Comparison of ENCODE assay signal across 18 cellular contexts in the genomic region with DNA sequence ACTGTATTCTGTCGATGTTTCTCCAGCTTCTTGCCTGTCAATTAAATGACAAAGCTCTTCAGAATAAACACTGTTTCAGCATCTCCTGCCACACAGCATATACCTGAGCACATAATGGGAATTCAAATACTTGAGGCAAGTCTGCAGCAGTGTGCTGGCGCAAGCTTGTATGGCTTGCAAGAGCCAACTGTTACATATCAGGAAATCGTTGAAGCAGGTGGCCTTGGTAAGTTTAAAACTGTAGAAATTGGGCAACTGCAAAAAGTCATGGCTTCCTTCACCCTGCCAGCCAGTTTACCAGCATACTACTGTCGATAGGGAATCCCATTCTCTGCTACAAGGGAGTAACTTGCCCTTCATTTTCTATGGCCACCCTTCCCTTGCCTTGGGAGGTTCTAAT. TPM values are rescaled to one million over a fixed set of nuclear protein-coding genes. Genes with fewer than 3 reads are reported as not detected.
A peak's percentile ranks its signal among the peaks of the same experiment; 100 is the strongest.
DNase-seq lines count a peak whose midpoint lies in the region; ATAC-seq and TF ChIP-seq lines count a peak whose summit lies in the region.
"Had no signal": no experiment of that assay in that cellular context is flagged by ENCODE, and none has a peak within 500 bp of the region (broad histone marks: within the 10 kb centered on the region; RNA-seq: fewer than 3 reads in every experiment).

No MANE protein-coding gene starts in this region.

- intact Hi-C loops in CD8-positive, alpha-beta T cell (cut with DNase I, micrococcal nuclease) = no loop called here
- intact Hi-C loops in natural killer cell (cut with micrococcal nuclease) = no loop called here

- no peak for TF ChIP-seq CTCF in CD8-positive, alpha-beta T cell (IDR thresholded peaks at IDR 0.05)
- TF ChIP-seq CTCF in HL-60 (IDR thresholded peaks at IDR 0.05; ENCODE audit: insufficient read depth, low read length) (no peak), natural killer cell (IDR thresholded peaks at IDR 0.05) (no peak), omental fat pad (IDR thresholded peaks at IDR 0.05) (no peak)

- no peak for DNase-seq in CD8-positive, alpha-beta T cell
- DNase-seq in HL-60 (ENCODE audit: low read depth in 1 of 2, low spot score in 1 of 2) (peak in 1 of 2 experiments; percentile 78), natural killer cell (no peak), omental fat pad (ENCODE audit: low spot score) (no peak)
- DNase-seq in activated naive CD8-positive, alpha-beta T cell treated with anti-CD3 and anti-CD28 coated beads for 36 hours = no peak
- DNase-seq: Caco-2, DMS53, H9, NCI-H1092, NCI-H1694, NCI-H2171, NCI-H446 treated with DMSO at 0.1 percent for 48 hours, NCI-H748 treated with DMSO at 0.1 percent for 48 hours, Peyer's patch, SHP77 had no signal

- peaks cover 10% of the 10 kb centered on the region for H3K36me3 Mint-ChIP-seq in CD8-positive, alpha-beta T cell
- H3K36me3 Mint-ChIP-seq in activated naive CD8-positive, alpha-beta T cell treated with anti-CD3 and anti-CD28 coated beads for 36 hours = peaks cover 26% of the 10 kb centered on the region
- H3K36me3 Mint-ChIP-seq in natural killer cell = no peaks in the 10 kb centered on the region

- H3K27ac Mint-ChIP-seq in CD8-positive, alpha-beta T cell = peak overlapping the region; percentile 42
- H3K27ac Mint-ChIP-seq in activated naive CD8-positive, alpha-beta T cell treated with anti-CD3 and anti-CD28 coated beads for 36 hours = peak overlapping the region; percentile 22
- peak overlapping the region; percentile 77 to 85 for H3K27ac Mint-ChIP-seq in natural killer cell
- H3K27ac Mint-ChIP-seq: IgD-negative memory B cell had no signal

- H3K9me3 Mint-ChIP-seq in CD8-positive, alpha-beta T cell = no peaks in the 10 kb centered on the region
- H3K9me3 Mint-ChIP-seq in activated naive CD8-positive, alpha-beta T cell treated with anti-CD3 and anti-CD28 coated beads for 36 hours = no peaks in the 10 kb centered on the region
- H3K9me3 Mint-ChIP-seq in natural killer cell = no peaks in the 10 kb centered on the region
- H3K9me3 Mint-ChIP-seq: H9, IgD-negative memory B cell had no signal

- no peaks in the 10 kb centered on the region for H3K9me3 ChIP-seq in CD8-positive, alpha-beta T cell (ENCODE audit: low read length)
- H3K9me3 ChIP-seq: Caco-2, Peyer's patch had no signal

- H3K4me1 ChIP-seq in CD8-positive, alpha-beta T cell (ENCODE audit: insufficient read depth, low read length) = peaks cover 29% of the 10 kb centered on the region

- no peak overlapping the region for H3K27ac ChIP-seq in CD8-positive, alpha-beta T cell (ENCODE audit: low read depth, low read length)
- peak overlapping the region; percentile 67 for H3K27ac ChIP-seq in HL-60 (replicated peaks)
- H3K27ac ChIP-seq: Peyer's patch had no signal

- H3K36me3 ChIP-seq in CD8-positive, alpha-beta T cell (ENCODE audit: insufficient read depth, low read length) = no peaks in the 10 kb centered on the region
- H3K36me3 ChIP-seq: Peyer's patch had no signal

- no peak overlapping the region for H3K4me3 ChIP-seq in CD8-positive, alpha-beta T cell (ENCODE audit: low read depth, low read length)
- no peak overlapping the region for H3K4me3 ChIP-seq in HL-60 (replicated peaks; ENCODE audit: insufficient read depth, low read length)
- H3K4me3 ChIP-seq: Peyer's patch had no signal

- CTCF ChIA-PET in CD8-positive, alpha-beta T cell (lab: Charles Lee) = interaction anchor here (1.2 kb wide), 1 partner anchor 23 kb away, joined by 3 read pairs; a partner anchor contains a TSS

- ATAC-seq in CD8-positive, alpha-beta T cell = no peak
- no peak for ATAC-seq in natural killer cell
- ATAC-seq in omental fat pad (ENCODE audit: low FRiP score) = no peak
- no peak for ATAC-seq in HG02938 (IDR thresholded peaks at IDR 0.05; ENCODE audit: unreplicated experiment)
- ATAC-seq in SK-N-SH treated with all-trans-retinoic acid at 6 μM for 48 hours = no peak

- no peak overlapping the region for H3K4me3 Mint-ChIP-seq in CD8-positive, alpha-beta T cell
- H3K4me3 Mint-ChIP-seq in activated naive CD8-positive, alpha-beta T cell treated with anti-CD3 and anti-CD28 coated beads for 36 hours = no peak overlapping the region
- no peak overlapping the region for H3K4me3 Mint-ChIP-seq in natural killer cell
- H3K4me3 Mint-ChIP-seq: H9 had no signal

- H3K27me3 Mint-ChIP-seq in CD8-positive, alpha-beta T cell (ENCODE audit: low read depth) = no peaks in the 10 kb centered on the region
- H3K27me3 Mint-ChIP-seq in activated naive CD8-positive, alpha-beta T cell treated with anti-CD3 and anti-CD28 coated beads for 36 hours = no peaks in the 10 kb centered on the region
- H3K27me3 Mint-ChIP-seq in natural killer cell (ENCODE audit: low read depth in 2 of 2) = no peaks in the 10 kb centered on the region
- H3K27me3 Mint-ChIP-seq: IgD-negative memory B cell had no signal

- H3K27me3 ChIP-seq in CD8-positive, alpha-beta T cell (ENCODE audit: insufficient read depth, low read length) = no peaks in the 10 kb centered on the region
- H3K27me3 ChIP-seq in HL-60 (ENCODE audit: insufficient read depth, poor library complexity, severe bottlenecking) = no peaks in the 10 kb centered on the region
- H3K27me3 ChIP-seq: Peyer's patch had no signal

- POLR2A ChIA-PET in CD8-positive, alpha-beta T cell (lab: Charles Lee) = no interaction called here

- peaks cover 91% of the 10 kb centered on the region for H3K4me1 Mint-ChIP-seq in CD8-positive, alpha-beta T cell (ENCODE audit: low read depth)
- peaks cover 65% of the 10 kb centered on the region for H3K4me1 Mint-ChIP-seq in activated naive CD8-positive, alpha-beta T cell treated with anti-CD3 and anti-CD28 coated beads for 36 hours
- H3K4me1 Mint-ChIP-seq in natural killer cell = peaks cover 86% of the 10 kb centered on the region in 2 donors

TF ChIP-seq in SK-N-SH treated with all-trans-retinoic acid at 6 μM for 48 hours, 23 proteins besides CTCF, POLR2A, EP300 and RAD21 (continues in another document):
- no peak for TF ChIP-seq CSDC2 (CRISPR knock-in tag; IDR thresholded peaks at IDR 0.05)
- no peak for TF ChIP-seq ESRRG (CRISPR knock-in tag; IDR thresholded peaks at IDR 0.05)
- TF ChIP-seq, protein P1, sequence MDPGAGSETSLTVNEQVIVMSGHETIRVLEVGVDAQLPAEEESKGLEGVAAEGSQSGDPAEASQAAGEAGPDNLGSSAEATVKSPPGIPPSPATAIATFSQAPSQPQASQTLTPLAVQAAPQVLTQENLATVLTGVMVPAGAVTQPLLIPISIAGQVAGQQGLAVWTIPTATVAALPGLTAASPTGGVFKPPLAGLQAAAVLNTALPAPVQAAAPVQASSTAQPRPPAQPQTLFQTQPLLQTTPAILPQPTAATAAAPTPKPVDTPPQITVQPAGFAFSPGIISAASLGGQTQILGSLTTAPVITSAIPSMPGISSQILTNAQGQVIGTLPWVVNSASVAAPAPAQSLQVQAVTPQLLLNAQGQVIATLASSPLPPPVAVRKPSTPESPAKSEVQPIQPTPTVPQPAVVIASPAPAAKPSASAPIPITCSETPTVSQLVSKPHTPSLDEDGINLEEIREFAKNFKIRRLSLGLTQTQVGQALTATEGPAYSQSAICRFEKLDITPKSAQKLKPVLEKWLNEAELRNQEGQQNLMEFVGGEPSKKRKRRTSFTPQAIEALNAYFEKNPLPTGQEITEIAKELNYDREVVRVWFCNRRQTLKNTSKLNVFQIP (CRISPR knock-in tag; IDR thresholded peaks at IDR 0.05; ENCODE audit: borderline replicate concordance, low read depth) = no peak
- TF ChIP-seq ZNF70 (CRISPR knock-in tag; IDR thresholded peaks at IDR 0.05) = no peak
- no peak for TF ChIP-seq SNAI2 (CRISPR knock-in tag; IDR thresholded peaks at IDR 0.05)
- TF ChIP-seq ZC3H10 (CRISPR knock-in tag; IDR thresholded peaks at IDR 0.05) = no peak
- TF ChIP-seq, protein P2, sequence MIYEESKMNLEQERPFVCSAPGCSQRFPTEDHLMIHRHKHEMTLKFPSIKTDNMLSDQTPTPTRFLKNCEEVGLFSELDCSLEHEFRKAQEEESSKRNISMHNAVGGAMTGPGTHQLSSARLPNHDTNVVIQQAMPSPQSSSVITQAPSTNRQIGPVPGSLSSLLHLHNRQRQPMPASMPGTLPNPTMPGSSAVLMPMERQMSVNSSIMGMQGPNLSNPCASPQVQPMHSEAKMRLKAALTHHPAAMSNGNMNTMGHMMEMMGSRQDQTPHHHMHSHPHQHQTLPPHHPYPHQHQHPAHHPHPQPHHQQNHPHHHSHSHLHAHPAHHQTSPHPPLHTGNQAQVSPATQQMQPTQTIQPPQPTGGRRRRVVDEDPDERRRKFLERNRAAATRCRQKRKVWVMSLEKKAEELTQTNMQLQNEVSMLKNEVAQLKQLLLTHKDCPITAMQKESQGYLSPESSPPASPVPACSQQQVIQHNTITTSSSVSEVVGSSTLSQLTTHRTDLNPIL (CRISPR knock-in tag; IDR thresholded peaks at IDR 0.05; ENCODE audit: low read depth) = no peak
- no peak for TF ChIP-seq OSR1 (CRISPR knock-in tag; IDR thresholded peaks at IDR 0.05)
- TF ChIP-seq PPARA (CRISPR knock-in tag; IDR thresholded peaks at IDR 0.05; ENCODE audit: borderline replicate concordance) = no peak

RNA-seq across cellular contexts. Expression of a gene that starts 23.0 kb away (rescaled TPM):
- 100 to 1,000 TPM; 124 to 129 TPM for total RNA-seq in CD8-positive, alpha-beta T cell
- 100 to 1,000 TPM; 290 to 304 TPM for total RNA-seq in activated naive CD8-positive, alpha-beta T cell treated with anti-CD3 and anti-CD28 coated beads for 36 hours
- total RNA-seq in natural killer cell = 100 to 1,000 TPM; 298 to 342 (median 334) TPM
- 100 to 1,000 TPM in 1 of 4 donors, 10 to 100 TPM in 3; 50.7 to 113 (median 85.2) TPM for total RNA-seq in omental fat pad

RNA-seq across cellular contexts. Expression of a gene that starts 23.0 kb away (rescaled TPM):
- 100 to 1,000 TPM in 1 of 2 experiments, 10 to 100 TPM in 1; 97.4 to 102 TPM for total RNA-seq in CD8-positive, alpha-beta T cell
- total RNA-seq in activated naive CD8-positive, alpha-beta T cell treated with anti-CD3 and anti-CD28 coated beads for 36 hours = 100 to 1,000 TPM; 161 to 169 TPM
- total RNA-seq in natural killer cell (100 to 1,000 TPM in 1 of 3 donors, 10 to 100 TPM in 2; 80.9 to 112 (median 89.4) TPM), omental fat pad (10 to 100 TPM; 31.4 to 43.2 (median 33.9) TPM)

RNA-seq across cellular contexts. Expression of a gene that starts 26.1 kb away (rescaled TPM):
- total RNA-seq in CD8-positive, alpha-beta T cell = 10 to 100 TPM; 18.9 to 19.7 TPM
- 1 to 10 TPM; 7.8 to 8.0 TPM for total RNA-seq in activated naive CD8-positive, alpha-beta T cell treated with anti-CD3 and anti-CD28 coated beads for 36 hours
- total RNA-seq in natural killer cell (10 to 100 TPM; 11.2 to 16.2 (median 11.9) TPM), omental fat pad (1 to 10 TPM; 2.5 to 7.4 (median 3.1) TPM)

RNA-seq across cellular contexts. Expression of a gene that starts 57.4 kb away (rescaled TPM):
- 10 to 100 TPM; 10.7 to 13.1 TPM for total RNA-seq in CD8-positive, alpha-beta T cell
- 10 to 100 TPM; 37.2 to 38.2 TPM for total RNA-seq in activated naive CD8-positive, alpha-beta T cell treated with anti-CD3 and anti-CD28 coated beads for 36 hours
- total RNA-seq in natural killer cell (10 to 100 TPM; 11.3 to 20.8 (median 16.0) TPM), omental fat pad (10 to 100 TPM; 16.1 to 32.1 (median 26.6) TPM)

RNA-seq across cellular contexts. Expression of a gene that starts 57.5 kb away (rescaled TPM):
- total RNA-seq in CD8-positive, alpha-beta T cell = 10 to 100 TPM; 39.2 to 43.8 TPM
- total RNA-seq in activated naive CD8-positive, alpha-beta T cell treated with anti-CD3 and anti-CD28 coated beads for 36 hours = 100 to 1,000 TPM; 121 to 137 TPM
- total RNA-seq in natural killer cell (10 to 100 TPM; 38.3 to 49.7 (median 40.5) TPM), omental fat pad (100 to 1,000 TPM; 160 to 364 (median 237) TPM)

Comparison
In these comparisons a context has a peak if more than half of its experiments do, and no peak if none do; other contexts are left out.
1. H3K27ac Mint-ChIP-seq: peak in every context shown above with its lines; median percentile 81 in natural killer cell; 42 in CD8-positive, alpha-beta T cell; 22 in activated naive CD8-positive, alpha-beta T cell treated with anti-CD3 and anti-CD28 coated beads for 36 hours.